13 cellular contexts compared by ENCODE assay signal in the genomic region with DNA sequence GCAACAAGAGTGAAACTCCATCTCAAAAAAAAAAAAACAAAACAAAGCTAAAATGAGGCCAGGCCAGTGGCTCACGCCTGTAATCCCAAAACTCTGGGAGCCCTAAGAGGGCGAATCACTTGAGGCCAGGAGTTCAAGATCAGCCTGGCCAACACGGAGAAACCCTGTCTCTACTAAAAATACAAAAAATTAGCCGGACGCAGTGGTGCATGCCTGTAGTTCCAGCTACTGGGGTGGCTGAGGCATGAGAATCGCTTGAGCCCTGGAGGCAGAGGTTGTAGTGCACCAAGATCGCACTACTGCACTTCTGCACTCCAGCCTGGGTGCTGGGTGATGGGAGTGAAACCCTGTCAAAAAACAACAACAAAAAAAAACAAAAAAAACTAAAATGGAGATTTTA.
A peak's percentile ranks its signal among the peaks of the same experiment; 100 is the strongest.
DNase-seq lines count a peak whose midpoint lies in the region; ATAC-seq and TF ChIP-seq lines count a peak whose summit lies in the region.
"Had no signal": no experiment of that assay in that cellular context is flagged by ENCODE, and none has a peak within 500 bp of the region (broad histone marks: within the 10 kb centered on the region; RNA-seq: fewer than 3 reads in every experiment).

No MANE protein-coding gene starts in this region.

- H3K27ac Mint-ChIP-seq in activated T-cell treated with anti-CD3 and anti-CD28 coated beads, Interleukin-2, amount 50 U/mL, for 72 hours, result peak overlapping the region; percentile 55
- peak overlapping the region; percentile 91 for H3K27ac Mint-ChIP-seq in T-helper 17 cell
- H3K27ac Mint-ChIP-seq in nephron progenitor cell, result no peak overlapping the region
- H3K27ac Mint-ChIP-seq: type B pancreatic cell had no signal

- no peaks in the 10 kb centered on the region for H3K9me3 Mint-ChIP-seq in activated T-cell treated with anti-CD3 and anti-CD28 coated beads, Interleukin-2, amount 50 U/mL, for 72 hours
- H3K9me3 Mint-ChIP-seq in nephron progenitor cell, result no peaks in the 10 kb centered on the region

- WGBS in smooth muscle cell (ENCODE audit: low lambda C conversion rate), result 93% methylated on average over 7 of the region's 7 CpGs
- no CpG with 5 or more reads among the region's 7 CpGs for WGBS in trophoblast cell (ENCODE audit: extremely low coverage, insufficient coverage, insufficient read length)

- H2BK120ac ChIP-seq in trophoblast cell (ENCODE audit: insufficient read depth, low read length, poor library complexity), result no peak overlapping the region

- no peak for DNase-seq in activated T-cell treated with anti-CD3 and anti-CD28 coated beads, Interleukin-2, amount 50 U/mL, for 72 hours
- DNase-seq in activated T-cell treated with anti-CD3 and anti-CD28 coated beads, Interleukin-2, amount 50 U/mL, for 1 hour, result no peak
- no peak for DNase-seq in T-helper 17 cell
- DNase-seq in smooth muscle cell (lab: John Stamatoyannopoulos, UW; ENCODE audit: unreplicated experiment), result no peak
- DNase-seq in NCI-H2107 (lab: John Stamatoyannopoulos, UW), result no peak
- DNase-seq in nephron progenitor cell, result no peak
- DNase-seq in trophoblast cell, result no peak
- DNase-seq: activated naive CD4-positive, alpha-beta T cell treated with anti-CD3 and anti-CD28 coated beads, Interleukin-2, amount 50 U/mL, for 16 hours; DND-41; right lobe of liver had no signal

- H2BK12ac ChIP-seq in trophoblast cell (ENCODE audit: low read length), result no peak overlapping the region

- no peak overlapping the region for H4K8ac ChIP-seq in trophoblast cell (ENCODE audit: low read depth, low read length)

- H2AFZ ChIP-seq in smooth muscle cell (ENCODE audit: low read depth), result no peak overlapping the region
- H2AFZ ChIP-seq in trophoblast cell (ENCODE audit: insufficient read depth, low read length, poor library complexity), result no peak overlapping the region

- no peak overlapping the region for H3K4me3 ChIP-seq in smooth muscle cell
- H3K4me3 ChIP-seq in trophoblast cell (ENCODE audit: low read depth, low read length), result no peak overlapping the region
- H3K4me3 ChIP-seq: right lobe of liver had no signal

- H3K9ac ChIP-seq in smooth muscle cell (ENCODE audit: low read depth) (no peak overlapping the region), trophoblast cell (ENCODE audit: low read length) (no peak overlapping the region)

- H2AK5ac ChIP-seq in trophoblast cell (ENCODE audit: low read length), result no peak overlapping the region

- H3K36me3 Mint-ChIP-seq in activated T-cell treated with anti-CD3 and anti-CD28 coated beads, Interleukin-2, amount 50 U/mL, for 72 hours (ENCODE audit: insufficient read depth in 2 of 2), result peaks cover 3 to 6% of the 10 kb centered on the region in 2 donors
- H3K36me3 Mint-ChIP-seq in T-helper 17 cell (ENCODE audit: low read depth) (peaks cover 3% of the 10 kb centered on the region), nephron progenitor cell (ENCODE audit: low read depth) (no peaks in the 10 kb centered on the region)
- H3K36me3 Mint-ChIP-seq: type B pancreatic cell had no signal

- no peak overlapping the region for H3K18ac ChIP-seq in trophoblast cell (ENCODE audit: low read length)

- TF ChIP-seq CTCF in smooth muscle cell (IDR thresholded peaks at IDR 0.05; ENCODE audit: borderline replicate concordance, insufficient read depth, poor library complexity, severe bottlenecking) (no peak), nephron progenitor cell (IDR thresholded peaks at IDR 0.05) (no peak)

- peak overlapping the region; percentile 46 for H3K4me2 ChIP-seq in smooth muscle cell
- no peak overlapping the region for H3K4me2 ChIP-seq in trophoblast cell (ENCODE audit: low read length)

- no peaks in the 10 kb centered on the region for H3K79me1 ChIP-seq in trophoblast cell (ENCODE audit: low read length)

- peak overlapping the region; percentile 56 to 84 for H3K4me3 Mint-ChIP-seq in activated T-cell treated with anti-CD3 and anti-CD28 coated beads, Interleukin-2, amount 50 U/mL, for 72 hours
- H3K4me3 Mint-ChIP-seq in T-helper 17 cell, result peak overlapping the region; percentile 85
- H3K4me3 Mint-ChIP-seq in nephron progenitor cell, result no peak overlapping the region
- H3K4me3 Mint-ChIP-seq: type B pancreatic cell had no signal

- H4K91ac ChIP-seq in trophoblast cell (ENCODE audit: low read depth, low read length), result no peak overlapping the region

- no peaks in the 10 kb centered on the region for H3K9me3 ChIP-seq in T-helper 17 cell (ENCODE audit: control insufficient read depth, low read length, poor library complexity, severe bottlenecking)
- no peaks in the 10 kb centered on the region for H3K9me3 ChIP-seq in smooth muscle cell (replicated peaks; ENCODE audit: low read depth)
- no peaks in the 10 kb centered on the region for H3K9me3 ChIP-seq in trophoblast cell (ENCODE audit: insufficient read depth, low read depth, low read length)
- H3K9me3 ChIP-seq: right lobe of liver had no signal

- no peak overlapping the region for H2BK5ac ChIP-seq in trophoblast cell (ENCODE audit: low read depth, low read length, poor library complexity)

- peaks cover 92% of the 10 kb centered on the region for H3K4me1 Mint-ChIP-seq in activated T-cell treated with anti-CD3 and anti-CD28 coated beads, Interleukin-2, amount 50 U/mL, for 72 hours (ENCODE audit: low read depth)
- H3K4me1 Mint-ChIP-seq in T-helper 17 cell (peaks cover 53% of the 10 kb centered on the region), nephron progenitor cell (peaks cover 5% of the 10 kb centered on the region)

- H3F3A ChIP-seq in smooth muscle cell (ENCODE audit: low read depth), result peaks cover 5% of the 10 kb centered on the region

- H3K27me3 ChIP-seq in smooth muscle cell (ENCODE audit: low read depth), result no peaks in the 10 kb centered on the region
- no peaks in the 10 kb centered on the region for H3K27me3 ChIP-seq in trophoblast cell (ENCODE audit: insufficient read depth, low read length)
- H3K27me3 ChIP-seq: right lobe of liver had no signal

- no peaks in the 10 kb centered on the region for H3K27me3 Mint-ChIP-seq in activated T-cell treated with anti-CD3 and anti-CD28 coated beads, Interleukin-2, amount 50 U/mL, for 72 hours (ENCODE audit: low read depth)
- H3K27me3 Mint-ChIP-seq in T-helper 17 cell (no peaks in the 10 kb centered on the region), nephron progenitor cell (ENCODE audit: low read depth, poor library complexity) (no peaks in the 10 kb centered on the region)
- H3K27me3 Mint-ChIP-seq: type B pancreatic cell had no signal

- H3K23ac ChIP-seq in trophoblast cell (ENCODE audit: low read length), result no peak overlapping the region

- ATAC-seq in activated T-cell treated with anti-CD3 and anti-CD28 coated beads, Interleukin-2, amount 50 U/mL, for 72 hours (replicated peaks in 1 of 2), result no peak
- ATAC-seq in GM21576 (IDR thresholded peaks at IDR 0.05; ENCODE audit: unreplicated experiment) (peak; percentile 38), T-helper 17 cell (peak; percentile 68)
- ATAC-seq: right lobe of liver had no signal

- H3K4ac ChIP-seq in trophoblast cell (ENCODE audit: low read depth, low read length), result no peak overlapping the region

- H3K14ac ChIP-seq in trophoblast cell (ENCODE audit: low read length), result no peak overlapping the region

- H4K20me1 ChIP-seq in smooth muscle cell (ENCODE audit: low read depth), result peaks cover 22% of the 10 kb centered on the region

- H4K12ac ChIP-seq in trophoblast cell (ENCODE audit: low read depth, low read length), result no peak overlapping the region

- H3K4me1 ChIP-seq in smooth muscle cell (ENCODE audit: low read depth), result peaks cover 8% of the 10 kb centered on the region
- no peaks in the 10 kb centered on the region for H3K4me1 ChIP-seq in trophoblast cell (ENCODE audit: control insufficient read depth in 1 of 2, insufficient read depth in 2 of 2, low read length in 2 of 2)

- H3K79me2 ChIP-seq in smooth muscle cell (ENCODE audit: low read depth) (peaks cover 97% of the 10 kb centered on the region), trophoblast cell (ENCODE audit: control insufficient read depth, insufficient read depth, low read length, poor library complexity) (no peaks in the 10 kb centered on the region)

- H3K36me3 ChIP-seq in smooth muscle cell (ENCODE audit: low read depth) (no peaks in the 10 kb centered on the region), trophoblast cell (ENCODE audit: control insufficient read depth in 1 of 2, insufficient read depth in 2 of 2, low read length in 2 of 2) (no peaks in the 10 kb centered on the region)
- H3K36me3 ChIP-seq: right lobe of liver had no signal

- H3K27ac ChIP-seq in smooth muscle cell (ENCODE audit: low read depth) (peak overlapping the region; percentile 41), trophoblast cell (ENCODE audit: low read depth, low read length) (no peak overlapping the region)
- H3K27ac ChIP-seq: right lobe of liver, RWPE1 had no signal

Comparison
In these comparisons a context has a peak if more than half of its experiments do, and no peak if none do; other contexts are left out.
1. ATAC-seq: peak in GM21576 (single experiment) and T-helper 17 cell (single experiment); none in activated T-cell treated with anti-CD3 and anti-CD28 coated beads, Interleukin-2, amount 50 U/mL, for 72 hours (0 of 2).